In genomic region chr9:89498845-89499480, GRCh38 we compare ENCODE assay signal across 1 cellular context.
TF ChIP-seq lines count a peak whose summit lies in the region.

No MANE protein-coding gene starts in this region.

TF ChIP-seq in HepG2, 621 proteins besides CTCF, POLR2A, EP300 and RAD21 (continued from another document):
- no peak for TF ChIP-seq SNAPC4 (CRISPR knock-in tag; IDR thresholded peaks at IDR 0.05)
- no peak for TF ChIP-seq MLLT10 (CRISPR knock-in tag; IDR thresholded peaks at IDR 0.05)
- TF ChIP-seq ZNF180 (CRISPR knock-in tag; IDR thresholded peaks at IDR 0.05; ENCODE audit: borderline replicate concordance, low read depth), result no peak
- no peak for TF ChIP-seq HOXA7 (CRISPR knock-in tag; IDR thresholded peaks at IDR 0.05)
- no peak for TF ChIP-seq REPIN1 (CRISPR knock-in tag; IDR thresholded peaks at IDR 0.05; ENCODE audit: borderline replicate concordance, low read depth)
- no peak for TF ChIP-seq ELK4 (CRISPR knock-in tag; IDR thresholded peaks at IDR 0.05; ENCODE audit: borderline replicate concordance)
- no peak for TF ChIP-seq NCOA5 (CRISPR knock-in tag; IDR thresholded peaks at IDR 0.05)
